In the genomic region with DNA sequence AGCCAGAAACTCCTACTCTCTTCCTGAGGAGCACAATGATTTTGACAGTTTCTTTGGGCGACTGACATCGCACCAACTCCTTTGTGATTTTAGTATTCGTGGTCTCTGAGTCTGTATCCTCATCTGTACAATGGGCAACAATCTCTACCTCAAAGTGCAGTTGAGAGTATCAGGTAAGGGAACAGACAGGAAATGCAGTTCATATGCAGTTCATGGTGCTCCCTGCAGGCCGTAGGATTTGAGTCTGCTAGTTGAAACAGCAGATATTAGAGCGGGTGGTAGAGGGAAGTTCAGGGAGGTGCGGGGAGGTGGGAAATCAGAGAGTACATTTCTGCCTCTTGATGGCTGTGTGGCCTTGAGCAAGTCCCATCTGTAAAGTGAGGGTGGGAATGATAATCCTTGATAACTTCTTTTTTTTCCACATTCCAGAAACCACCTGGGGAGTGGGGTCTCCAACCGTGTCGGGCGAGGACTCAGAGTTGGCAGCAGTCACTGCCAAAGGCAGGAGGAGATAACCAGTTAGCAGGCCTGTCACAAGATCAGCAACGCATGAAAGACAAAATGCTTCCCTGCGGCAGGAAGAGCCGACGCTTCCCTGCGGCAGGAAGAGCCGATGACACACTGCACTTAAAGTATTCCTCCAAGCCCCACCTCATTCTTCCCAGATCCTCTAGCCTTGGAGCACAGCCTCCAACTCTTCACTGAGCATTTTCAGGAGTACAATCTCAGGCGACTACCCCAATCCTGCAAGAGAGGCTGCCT, we compare ENCODE assay signal across 14 cellular contexts. TPM values are rescaled to one million over a fixed set of nuclear protein-coding genes. Genes with fewer than 3 reads are reported as not detected.
DNase-seq lines count a peak whose midpoint lies in the region; ATAC-seq and TF ChIP-seq lines count a peak whose summit lies in the region.
"Had no signal": no experiment of that assay in that cellular context is flagged by ENCODE, and none has a peak within 500 bp of the region (broad histone marks: within the 10 kb centered on the region; RNA-seq: fewer than 3 reads in every experiment).

No MANE protein-coding gene starts in this region.

- no peaks in the 10 kb centered on the region for H3K36me3 Mint-ChIP-seq in type B pancreatic cell

- no peaks in the 10 kb centered on the region for H3K9me3 ChIP-seq in heart right ventricle
- no peaks in the 10 kb centered on the region for H3K9me3 ChIP-seq in SK-N-SH
- H3K9me3 ChIP-seq: gastroesophageal sphincter, SJCRH30 had no signal

- TF ChIP-seq CTCF in heart right ventricle (IDR thresholded peaks at IDR 0.05) (no peak), SK-N-SH (IDR thresholded peaks at IDR 0.05) (no peak; the same call in 1 of the 2 replicates), type B pancreatic cell (conservative IDR thresholded peaks at IDR 0.05) (peak; percentile 20), GM10266 (IDR thresholded peaks at IDR 0.05; ENCODE audit: control insufficient read depth, insufficient read depth, low read depth, missing control alignments) (no peak)

- H3K27ac ChIP-seq in heart right ventricle (peak overlapping the region in 3 of 10 donors; percentile 2 to 34 (median 15)), SK-N-SH (ENCODE audit: low read depth in 2 of 2, low read length in 1 of 2) (peak overlapping the region in 1 of 2 experiments; percentile 65; a peak in 2 of 4 replicates)
- H3K27ac ChIP-seq: gastroesophageal sphincter, SJCRH30 had no signal

- no peaks in the 10 kb centered on the region for H3K9me3 Mint-ChIP-seq in type B pancreatic cell
- H3K9me3 Mint-ChIP-seq: stimulated activated naive CD8-positive, alpha-beta T cell treated with anti-CD3 and anti-CD28 coated beads, Interleukin-15, amount 100 ng/mL, for 72 hours had no signal

- H3K36me3 ChIP-seq in heart right ventricle: no peaks in the 10 kb centered on the region
- H3K36me3 ChIP-seq in SK-N-SH (replicated peaks in 1 of 2; ENCODE audit: control insufficient read depth in 1 of 2, insufficient read depth in 2 of 2, low read length in 1 of 2): no peaks in the 10 kb centered on the region
- H3K36me3 ChIP-seq: gastroesophageal sphincter, SJCRH30 had no signal

- peaks cover 16% of the 10 kb centered on the region for H3F3A ChIP-seq in SK-N-SH (replicated peaks; ENCODE audit: insufficient read depth)

- H4K20me1 ChIP-seq in SK-N-SH (ENCODE audit: insufficient read depth): no peaks in the 10 kb centered on the region

- H3K27me3 Mint-ChIP-seq in type B pancreatic cell: peaks cover 30% of the 10 kb centered on the region

- H3K4me1 ChIP-seq in heart right ventricle: peaks cover 0 to 24% (median 13%) of the 10 kb centered on the region in 9 donors
- peaks cover 3 to 13% of the 10 kb centered on the region in 2 experiments; a peak in 2 of 4 replicates for H3K4me1 ChIP-seq in SK-N-SH (ENCODE audit: control insufficient read depth in 1 of 2, insufficient read depth in 2 of 2, low read depth in 1 of 2, low read length in 1 of 2)

- peak overlapping the region; percentile 48 for H3K4me2 ChIP-seq in SK-N-SH

- H3K4me3 Mint-ChIP-seq in type B pancreatic cell: no peak overlapping the region
- H3K4me3 Mint-ChIP-seq: stimulated activated naive CD8-positive, alpha-beta T cell treated with anti-CD3 and anti-CD28 coated beads, Interleukin-15, amount 100 ng/mL, for 72 hours had no signal

- peak overlapping the region; percentile 89 for H2AFZ ChIP-seq in SK-N-SH (ENCODE audit: low read depth)

- no peaks in the 10 kb centered on the region for H3K9me2 ChIP-seq in SK-N-SH

- peak in 1 of 2 experiments; percentile 24; a peak in 1 of 4 replicates for TF ChIP-seq EP300 in SK-N-SH (IDR thresholded peaks at IDR 0.05; ENCODE audit: borderline replicate concordance in 1 of 2, low read depth in 1 of 2, low read length in 1 of 2)

- peaks cover 19% of the 10 kb centered on the region for H3K4me1 Mint-ChIP-seq in type B pancreatic cell (ENCODE audit: unreplicated experiment)

- no peak for DNase-seq in heart right ventricle
- no peak for DNase-seq in left ventricle myocardium superior
- no peak for DNase-seq in SK-N-SH
- DNase-seq in foreskin melanocyte: peak; percentile 78
- no peak for DNase-seq in type B pancreatic cell (ENCODE audit: extremely low spot score, unreplicated experiment)
- DNase-seq in NCI-H2227 treated with DMSO at 0.1 percent for 48 hours (lab: John Stamatoyannopoulos, UW): no peak
- no peak for DNase-seq in GM10266 (ENCODE audit: extremely low spot score)
- DNase-seq: activated CD8-positive, alpha-beta memory T cell treated with anti-CD3 and anti-CD28 coated beads for 24 hours; C1 segment of cervical spinal cord; NCI-H1436 treated with DMSO at 0.1 percent for 48 hours; stimulated activated naive CD8-positive, alpha-beta T cell treated with anti-CD3 and anti-CD28 coated beads, Interleukin-15, amount 100 ng/mL, for 72 hours had no signal

- ATAC-seq in heart right ventricle (peak in 7 of 8 donors; percentile 15 to 77 (median 59)), left ventricle myocardium superior (no peak), HG03460 (IDR thresholded peaks at IDR 0.05; ENCODE audit: unreplicated experiment) (no peak)
- ATAC-seq: gastroesophageal sphincter; stimulated activated naive CD8-positive, alpha-beta T cell treated with anti-CD3 and anti-CD28 coated beads, Interleukin-15, amount 100 ng/mL, for 72 hours had no signal

- H3K9ac ChIP-seq in SK-N-SH: peak overlapping the region; percentile 41

- no peak for TF ChIP-seq RAD21 in SK-N-SH (IDR thresholded peaks at IDR 0.05; ENCODE audit: low read length)

- WGBS in heart right ventricle, 2 donors: 31 to 34% methylated on average over 16 of the region's 16 CpGs
- WGBS in SK-N-SH (ENCODE audit: low lambda C conversion rate): 33% methylated on average over 16 of the region's 16 CpGs

- POLR2A ChIA-PET in SK-N-SH (lab: Yijun Ruan, JAX): no interaction called here

- H3K79me2 ChIP-seq in SK-N-SH (ENCODE audit: insufficient read depth): no peaks in the 10 kb centered on the region

- H3K27ac Mint-ChIP-seq in type B pancreatic cell: no peak overlapping the region

- intact Hi-C loops in heart right ventricle (cut with DNase I): no loop called here
- intact Hi-C loops in left ventricle myocardium superior (cut with micrococcal nuclease): no loop called here

- CTCF ChIA-PET in SK-N-SH (lab: Yijun Ruan, JAX): no interaction called here

- H3K4me3 ChIP-seq in heart right ventricle (no peak overlapping the region), SK-N-SH (ENCODE audit: low read depth in 2 of 2, low read length in 1 of 2) (no peak overlapping the region)
- H3K4me3 ChIP-seq: gastroesophageal sphincter, SJCRH30 had no signal

- no peaks in the 10 kb centered on the region for H3K27me3 ChIP-seq in heart right ventricle
- no peaks in the 10 kb centered on the region for H3K27me3 ChIP-seq in SK-N-SH (ENCODE audit: insufficient read depth)
- H3K27me3 ChIP-seq: gastroesophageal sphincter, SJCRH30 had no signal

TF ChIP-seq in SK-N-SH, 30 proteins besides CTCF, POLR2A, EP300 and RAD21 (continues in another document):
- TF ChIP-seq, protein P1, sequence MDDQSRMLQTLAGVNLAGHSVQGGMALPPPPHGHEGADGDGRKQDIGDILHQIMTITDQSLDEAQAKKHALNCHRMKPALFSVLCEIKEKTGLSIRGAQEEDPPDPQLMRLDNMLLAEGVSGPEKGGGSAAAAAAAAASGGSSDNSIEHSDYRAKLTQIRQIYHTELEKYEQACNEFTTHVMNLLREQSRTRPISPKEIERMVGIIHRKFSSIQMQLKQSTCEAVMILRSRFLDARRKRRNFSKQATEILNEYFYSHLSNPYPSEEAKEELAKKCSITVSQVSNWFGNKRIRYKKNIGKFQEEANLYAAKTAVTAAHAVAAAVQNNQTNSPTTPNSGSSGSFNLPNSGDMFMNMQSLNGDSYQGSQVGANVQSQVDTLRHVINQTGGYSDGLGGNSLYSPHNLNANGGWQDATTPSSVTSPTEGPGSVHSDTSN (IDR thresholded peaks at IDR 0.05): peak; percentile 50; the same call in 1 of the 2 replicates
- TF ChIP-seq SIN3A (IDR thresholded peaks at IDR 0.05; ENCODE audit: borderline replicate concordance, low read depth, low read length): 0 out of 2 replicates have a peak, but pooled peaks have one; percentile 30
- TF ChIP-seq TAF1 (IDR thresholded peaks at IDR 0.05; ENCODE audit: borderline replicate concordance, low read depth, low read length): peak; percentile 19; the same call in 1 of the 2 replicates
- TF ChIP-seq NFIC (IDR thresholded peaks at IDR 0.05; ENCODE audit: borderline replicate concordance): no peak
- TF ChIP-seq, protein P2, sequence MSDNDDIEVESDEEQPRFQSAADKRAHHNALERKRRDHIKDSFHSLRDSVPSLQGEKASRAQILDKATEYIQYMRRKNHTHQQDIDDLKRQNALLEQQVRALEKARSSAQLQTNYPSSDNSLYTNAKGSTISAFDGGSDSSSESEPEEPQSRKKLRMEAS (IDR thresholded peaks at IDR 0.05; ENCODE audit: low read depth): peak; percentile 75

RNA-seq across cellular contexts. Expression of a gene that starts 6.0 kb away (rescaled TPM):
- 10 to 100 TPM in 4 of 10 donors, 1 to 10 TPM in 6; 4.6 to 22.4 (median 7.9) TPM for total RNA-seq in heart right ventricle
- 1 to 10 TPM; 1.9 to 2.1 TPM for polyA plus RNA-seq in heart right ventricle
- total RNA-seq in left ventricle myocardium superior: 7.7 TPM
- polyA plus RNA-seq in SK-N-SH (2012; rRNA removed): 89.8 and 96.1 TPM in 2 replicates
- 73.6 and 92.1 TPM in 2 replicates for polyA plus RNA-seq in SK-N-SH (2012; cell fraction: cytosol; rRNA removed)
- polyA plus RNA-seq in SK-N-SH (2012; cell fraction: nucleus; rRNA removed): 47.4 and 67.2 TPM in 2 replicates
- total RNA-seq in type B pancreatic cell (ENCODE audit: low replicate concordance): 4.6 and 19.3 TPM in 2 replicates

Comparison
In these comparisons a context has a peak if more than half of its experiments do, and no peak if none do; other contexts are left out.
1. ATAC-seq: peak in heart right ventricle (7 of 8); none in left ventricle myocardium superior (single experiment) and HG03460 (single experiment).